Comparison of ENCODE assay signal across 14 cellular contexts in the genomic region with DNA sequence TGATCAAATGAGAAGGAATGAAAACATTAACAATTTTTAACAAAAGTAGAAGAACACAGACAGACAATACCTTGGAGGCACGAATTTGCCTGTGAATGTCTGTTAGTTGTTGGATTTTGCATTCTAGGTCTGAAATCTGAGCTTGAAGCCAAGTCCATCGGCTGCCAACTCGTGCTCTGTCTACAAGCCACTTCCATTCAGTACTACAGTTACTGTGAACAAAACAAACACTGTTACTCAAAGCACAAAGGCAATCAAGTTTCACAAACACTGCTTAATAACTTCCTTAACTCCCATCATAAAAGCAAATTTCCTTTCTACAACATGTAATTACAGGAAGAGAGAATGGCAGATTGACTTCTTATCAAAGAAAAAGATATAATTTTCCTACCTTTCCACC. TPM values are rescaled to one million over a fixed set of nuclear protein-coding genes. Genes with fewer than 3 reads are reported as not detected.
DNase-seq lines count a peak whose midpoint lies in the region; ATAC-seq and TF ChIP-seq lines count a peak whose summit lies in the region.
"Had no signal": no experiment of that assay in that cellular context is flagged by ENCODE, and none has a peak within 500 bp of the region (broad histone marks: within the 10 kb centered on the region; RNA-seq: fewer than 3 reads in every experiment).

No MANE protein-coding gene starts in this region.

- H3K27me3 ChIP-seq in A673 (replicated peaks; ENCODE audit: insufficient read depth, low read depth, low read length, poor library complexity) (no peaks in the 10 kb centered on the region), gastroesophageal sphincter (no peaks in the 10 kb centered on the region), aorta (ENCODE audit: control insufficient read depth in 1 of 2, insufficient read depth in 2 of 2, low read length in 1 of 2) (no peaks in the 10 kb centered on the region)

- POLR2A ChIA-PET in A673 (lab: Charles Lee; ENCODE audit: low non-redundant PET), result no interaction called here

- H3K36me3 ChIP-seq in A673 (ENCODE audit: insufficient read depth, low read length, poor library complexity, severe bottlenecking) (peaks cover 11% of the 10 kb centered on the region), gastroesophageal sphincter (peaks cover 0 to 36% of the 10 kb centered on the region in 2 donors), aorta (ENCODE audit: control insufficient read depth in 1 of 2, insufficient read depth in 2 of 2, low read length in 1 of 2) (peaks cover 3 to 6% of the 10 kb centered on the region in 2 donors)

- no peak for TF ChIP-seq POLR2A in gastroesophageal sphincter (IDR thresholded peaks at IDR 0.05)

- no peak overlapping the region for H3K27ac ChIP-seq in A673 (ENCODE audit: low read depth, low read length, poor library complexity, severe bottlenecking)
- no peak overlapping the region for H3K27ac ChIP-seq in gastroesophageal sphincter
- no peak overlapping the region for H3K27ac ChIP-seq in aorta (ENCODE audit: low read depth in 1 of 2, low read length in 2 of 2)
- H3K27ac ChIP-seq: KMS-11 had no signal

- WGBS in gastroesophageal sphincter (ENCODE audit: low coverage in 1 of 2), 2 donors, result 64% methylated on average over 3 of the region's 3 CpGs
- WGBS in aorta, 2 donors, result 51 to 57% methylated on average over 3 of the region's 3 CpGs

- DNase-seq in A673 (ENCODE audit: low spot score) (peak; percentile 5), LNCaP clone FGC (ENCODE audit: low read depth) (peak; percentile 77), NCI-H748 (lab: John Stamatoyannopoulos, UW; ENCODE audit: unreplicated experiment) (peak; percentile 94), foreskin melanocyte (peak; percentile 73), aorta (no peak), NCI-H1694 (lab: John Stamatoyannopoulos, UW) (no peak)
- DNase-seq: activated naive CD4-positive, alpha-beta T cell treated with anti-CD3 and anti-CD28 coated beads, Interleukin-2, amount 50 U/mL, for 16 hours; EL; retina; SK-N-SH; stimulated activated naive CD8-positive, alpha-beta T cell treated with anti-CD3 and anti-CD28 coated beads, Interleukin-15, Interleukin-2, amounts not matched to agents 100 U/mL and 50 U/mL, for 24 hours had no signal

- ATAC-seq in gastroesophageal sphincter (no peak), HG03025 (IDR thresholded peaks at IDR 0.05; ENCODE audit: low FRiP score, unreplicated experiment) (no peak), aorta (ENCODE audit: low FRiP score) (no peak)
- ATAC-seq: stimulated activated naive CD8-positive, alpha-beta T cell treated with anti-CD3 and anti-CD28 coated beads, Interleukin-15, Interleukin-2, amounts not matched to agents 100 U/mL and 50 U/mL, for 24 hours had no signal

- no peak overlapping the region for H3K4me3 ChIP-seq in A673 (ENCODE audit: low read depth, low read length, poor library complexity, severe bottlenecking)
- no peak overlapping the region for H3K4me3 ChIP-seq in LNCaP clone FGC (ENCODE audit: low read depth, low read length)
- no peak overlapping the region for H3K4me3 ChIP-seq in gastroesophageal sphincter
- no peak overlapping the region for H3K4me3 ChIP-seq in aorta (ENCODE audit: low read length in 2 of 2)

- TF ChIP-seq CTCF in A673 (conservative IDR thresholded peaks at IDR 0.05; ENCODE audit: low read depth, low read length), result no peak
- TF ChIP-seq CTCF in LNCaP clone FGC (IDR thresholded peaks at IDR 0.05; ENCODE audit: control insufficient read depth, extremely low read depth, insufficient read depth), result no peak
- no peak for TF ChIP-seq CTCF in gastroesophageal sphincter (IDR thresholded peaks at IDR 0.05)

- H3K4me1 ChIP-seq in A673 (ENCODE audit: insufficient read depth, low read length, poor library complexity, severe bottlenecking), result peaks cover 6% of the 10 kb centered on the region
- H3K4me1 ChIP-seq in gastroesophageal sphincter, result no peaks in the 10 kb centered on the region
- H3K4me1 ChIP-seq in aorta (ENCODE audit: control insufficient read depth in 1 of 2, insufficient read depth in 2 of 2, low read length in 2 of 2), result no peaks in the 10 kb centered on the region

- TF ChIP-seq EP300 in gastroesophageal sphincter (IDR thresholded peaks at IDR 0.05), result no peak

- H3K9me3 ChIP-seq in A673 (ENCODE audit: low read depth, low read length, poor library complexity, severe bottlenecking) (peaks cover 13% of the 10 kb centered on the region), gastroesophageal sphincter (peaks cover 0 to 21% (median 2%) of the 10 kb centered on the region in 3 donors), aorta (ENCODE audit: control insufficient read depth, low read length) (no peaks in the 10 kb centered on the region)

- BruUV-seq in A673 (replicated peaks; lab: Mats Ljungman, UMichigan), result no TSS peak

- CTCF ChIA-PET in A673 (lab: Charles Lee), result interaction anchor here (0.6 kb wide), 1 partner anchor 33 kb away, joined by 3 read pairs; no protein-coding TSS in a partner anchor

- intact Hi-C loops in A673 (cut with micrococcal nuclease; ENCODE audit: unreplicated experiment), result no loop called here
- intact Hi-C loops in aorta (cut with DNase I), result no loop called here

RNA-seq across cellular contexts. Expression of gene KANSL1L, which starts 42.2 kb away (rescaled TPM):
- total RNA-seq in A673 (2021) (17.7 and 19.6 TPM in 2 replicates), gastroesophageal sphincter (10 to 100 TPM; 24.2 to 54.6 (median 37.9) TPM), aorta (10 to 100 TPM; 42.4 to 44.1 TPM)
- polyA plus RNA-seq in aorta, result 10 to 100 TPM in 1 of 2 donors, 1 to 10 TPM in 1; 8.1 to 16.5 TPM

Comparison
In these comparisons a context has a peak if more than half of its experiments do, and no peak if none do; other contexts are left out.
1. DNase-seq: peak in A673 (single experiment), LNCaP clone FGC (single experiment), NCI-H748 (single experiment) and foreskin melanocyte (single experiment); none in aorta (0 of 2) and NCI-H1694 (single experiment).